ENCODE assay signal across 10 cellular contexts in the genomic region with DNA sequence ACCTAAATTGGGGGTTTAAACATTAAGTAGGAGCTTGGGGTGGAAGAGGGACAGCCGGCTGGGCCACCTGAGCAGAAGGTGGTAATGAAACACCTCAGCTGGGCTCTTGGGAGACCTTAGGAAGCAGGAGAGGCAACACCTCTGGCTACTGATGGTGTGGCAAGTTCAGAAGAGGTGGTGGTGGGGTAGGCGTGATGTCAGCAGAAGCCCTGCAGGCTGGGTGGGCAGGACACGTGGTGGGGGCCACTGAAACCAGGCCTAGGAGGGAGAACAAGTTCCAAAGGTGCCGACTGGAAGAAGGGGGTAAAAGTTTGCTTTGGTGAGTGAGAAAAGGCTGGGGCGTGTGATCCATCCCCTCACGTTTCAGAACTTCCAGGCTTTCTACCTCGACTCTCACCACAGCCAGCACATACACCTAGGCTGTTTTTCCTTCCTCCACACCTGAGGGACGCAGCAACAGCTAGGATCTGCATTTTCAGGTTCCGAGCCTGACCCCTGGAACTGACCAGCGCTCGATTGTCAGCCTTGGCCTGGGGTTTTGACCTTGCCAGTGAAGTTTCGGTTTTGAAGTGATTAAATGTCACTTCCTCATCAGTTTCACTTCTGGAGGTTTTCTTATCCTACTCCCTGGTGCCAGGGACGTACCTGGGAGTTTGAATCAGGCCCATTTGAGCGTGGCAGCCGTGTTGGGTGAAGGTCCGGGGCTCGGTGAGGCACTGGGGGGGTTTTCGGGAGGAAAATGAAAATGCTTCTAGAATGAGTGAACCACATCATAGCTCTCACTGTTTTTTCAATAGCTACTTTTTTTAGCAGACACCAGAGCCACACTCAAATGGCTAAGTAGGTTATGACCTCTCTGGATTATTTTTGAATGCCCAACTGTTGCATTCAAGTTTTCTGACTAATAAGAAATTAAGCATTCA. TPM values are rescaled to one million over a fixed set of nuclear protein-coding genes. Genes with fewer than 3 reads are reported as not detected.
A peak's percentile ranks its signal among the peaks of the same experiment; 100 is the strongest.
DNase-seq lines count a peak whose midpoint lies in the region; ATAC-seq and TF ChIP-seq lines count a peak whose summit lies in the region.
"Had no signal": no experiment of that assay in that cellular context is flagged by ENCODE, and none has a peak within 500 bp of the region (broad histone marks: within the 10 kb centered on the region; RNA-seq: fewer than 3 reads in every experiment).

No MANE protein-coding gene starts in this region.

- peaks cover 94% of the 10 kb centered on the region for H3F3A ChIP-seq in MM.1S (ENCODE audit: insufficient read depth, low read length)

- H3K4me3 Mint-ChIP-seq in endodermal cell: no peak overlapping the region

- H3K27me3 Mint-ChIP-seq in endodermal cell (ENCODE audit: insufficient read depth): no peaks in the 10 kb centered on the region

- no peaks in the 10 kb centered on the region for H3K27me3 ChIP-seq in MM.1S (replicated peaks; ENCODE audit: insufficient read depth, low read length)
- no peaks in the 10 kb centered on the region for H3K27me3 ChIP-seq in endodermal cell (ENCODE audit: control insufficient read depth, insufficient read depth, low read length, poor library complexity, severe bottlenecking)
- no peaks in the 10 kb centered on the region for H3K27me3 ChIP-seq in MG63

- CTCF ChIA-PET in GM10248 (lab: Yijun Ruan, JAX): interaction anchor here (0.8 to 2.2 kb wide), 9 partner anchors 10 to 713 kb away, joined by 3 to 11 read pairs (median 4); a partner anchor contains a TSS

- H3K36me3 ChIP-seq in MM.1S (replicated peaks; ENCODE audit: insufficient read depth, low read length) (peaks cover 23% of the 10 kb centered on the region), endodermal cell (ENCODE audit: control insufficient read depth, insufficient read depth, low read length) (peaks cover 66% of the 10 kb centered on the region), MG63 (peaks cover 76% of the 10 kb centered on the region)

- no peaks in the 10 kb centered on the region for H3K9me3 ChIP-seq in MM.1S (replicated peaks; ENCODE audit: insufficient read depth, low read length)
- H3K9me3 ChIP-seq in endodermal cell (ENCODE audit: control insufficient read depth, low read length): no peaks in the 10 kb centered on the region
- no peaks in the 10 kb centered on the region for H3K9me3 ChIP-seq in MG63

- peak overlapping the region; percentile 66; the same call in 1 of the 2 replicates for H3K4me2 ChIP-seq in MM.1S (ENCODE audit: low read depth, low read length)

- peaks cover 48% of the 10 kb centered on the region for H4K20me1 ChIP-seq in MM.1S (ENCODE audit: insufficient read depth, low read length)

- peaks cover 90% of the 10 kb centered on the region for H3K79me2 ChIP-seq in MM.1S (ENCODE audit: low read length)

- ATAC-seq in sciatic nerve (no peak), GM18505 (IDR thresholded peaks at IDR 0.05; ENCODE audit: unreplicated experiment) (no peak)

- TF ChIP-seq POLR2A in GM18505 (IDR thresholded peaks at IDR 0.05; ENCODE audit: borderline replicate concordance, extremely low read depth, insufficient read depth, insufficient read length): no peak

- H2AFZ ChIP-seq in MM.1S (ENCODE audit: low read length): no peak overlapping the region

- no peak for TF ChIP-seq CTCF in GM10248 (IDR thresholded peaks at IDR 0.05; ENCODE audit: control extremely low read depth, extremely low read depth, low read depth, missing control alignments)
- TF ChIP-seq CTCF in MM.1S (IDR thresholded peaks at IDR 0.05; ENCODE audit: low read length): no peak
- no peak for TF ChIP-seq CTCF in endodermal cell (conservative IDR thresholded peaks at IDR 0.05)

- H3K27ac ChIP-seq in MM.1S (ENCODE audit: low read length) (peak overlapping the region; percentile 92), endodermal cell (ENCODE audit: low read depth, low read length) (no peak overlapping the region)

- H3K4me3 ChIP-seq in MM.1S (ENCODE audit: low read length) (no peak overlapping the region), endodermal cell (ENCODE audit: low read length) (no peak overlapping the region), MG63 (no peak overlapping the region)

- POLR2A ChIA-PET in GM10248 (lab: Yijun Ruan, JAX): no interaction called here

- no peaks in the 10 kb centered on the region for H3K9me2 ChIP-seq in MM.1S (replicated peaks; ENCODE audit: insufficient read depth, low read length)

- WGBS in endodermal cell (ENCODE audit: insufficient coverage in 1 of 2, insufficient read length in 1 of 2), 2 experiments: 95 to 97% methylated on average over 9 to 18 of the region's 18 CpGs

- no peaks in the 10 kb centered on the region for H3K9me3 Mint-ChIP-seq in endodermal cell

- DNase-seq in GM10248 (ENCODE audit: extremely low spot score) (peak; percentile 43), MM.1S (peak; percentile 68), endodermal cell (no peak), sciatic nerve (ENCODE audit: low spot score) (peak; percentile 51), COLO829 (ENCODE audit: low spot score) (no peak), MG63 (no peak), NCI-H510A treated with DMSO at 0.1 percent for 48 hours (lab: John Stamatoyannopoulos, UW) (no peak)
- DNase-seq: NCI-H1436; stimulated activated CD4-positive, alpha-beta T cell treated with anti-CD3 and anti-CD28 coated beads, Interleukin-2, amount 100 ng/mL, for 48 hours had no signal

- peak overlapping the region; percentile 4; the same call in 1 of the 2 replicates for H3K9ac ChIP-seq in MM.1S (ENCODE audit: low read length)
- no peak overlapping the region for H3K9ac ChIP-seq in endodermal cell (ENCODE audit: extremely low read depth, low read length, poor library complexity, severe bottlenecking)

- peak overlapping the region; percentile 72 for H3K27ac Mint-ChIP-seq in endodermal cell

- peaks cover 48% of the 10 kb centered on the region for H3K36me3 Mint-ChIP-seq in endodermal cell (ENCODE audit: low read depth)

- H3K4me1 ChIP-seq in MM.1S (ENCODE audit: low read length): peaks cover 80% of the 10 kb centered on the region
- H3K4me1 ChIP-seq in endodermal cell (ENCODE audit: control insufficient read depth, insufficient read depth, low read length): no peaks in the 10 kb centered on the region

- intact Hi-C loops in sciatic nerve (cut with DNase I): no loop called here

- no peaks in the 10 kb centered on the region for H3K4me1 Mint-ChIP-seq in endodermal cell

RNA-seq across cellular contexts. Expression of a gene that starts 10.0 kb away (rescaled TPM):
- total RNA-seq in endodermal cell (10 to 100 TPM; 28.9 to 35.1 TPM), sciatic nerve (40.0 TPM)
- polyA plus RNA-seq in endodermal cell (2013, experiment 1 of 2): 78.9 TPM
- 66.8 TPM for polyA plus RNA-seq in endodermal cell (2013, experiment 2 of 2)
- 11.8 and 18.8 TPM in 2 replicates for total RNA-seq in MG63 (2014; rRNA removed; shearing (Covaris generic); ENCODE audit: low replicate concordance)

Comparison
In these comparisons a context has a peak if more than half of its experiments do, and no peak if none do; other contexts are left out.
1. DNase-seq: peak in GM10248 (single experiment), MM.1S (single experiment) and sciatic nerve (single experiment); none in endodermal cell (single experiment), COLO829 (single experiment), MG63 (single experiment) and NCI-H510A treated with DMSO at 0.1 percent for 48 hours (single experiment).